Comparison of ENCODE assay signal across 19 cellular contexts in genomic region chr10:113857210-113857609, GRCh38. TPM values are rescaled to one million over a fixed set of nuclear protein-coding genes. Genes with fewer than 3 reads are reported as not detected.
DNase-seq lines count a peak whose midpoint lies in the region; ATAC-seq and TF ChIP-seq lines count a peak whose summit lies in the region.
"Had no signal": no experiment of that assay in that cellular context is flagged by ENCODE, and none has a peak within 500 bp of the region (broad histone marks: within the 10 kb centered on the region; RNA-seq: fewer than 3 reads in every experiment).

No MANE protein-coding gene starts in this region.

- no peak for ATAC-seq in PC-3
- no peak for ATAC-seq in HG02571 (IDR thresholded peaks at IDR 0.05; ENCODE audit: unreplicated experiment)

- no peak for DNase-seq in left ventricle myocardium inferior
- DNase-seq in cardiac septum (ENCODE audit: low spot score) = no peak
- no peak for DNase-seq in PC-3
- no peak for DNase-seq in hepatocyte (ENCODE audit: low spot score)
- no peak for DNase-seq in type B pancreatic cell (ENCODE audit: extremely low spot score, unreplicated experiment)
- no peak for DNase-seq in SKM-1 (lab: John Stamatoyannopoulos, UW; ENCODE audit: unreplicated experiment)
- no peak for DNase-seq in iPS-NIHi11 (ENCODE audit: low spot score)
- DNase-seq: activated CD4-positive, alpha-beta memory T cell treated with anti-CD3 and anti-CD28 coated beads for 36 hours; cerebellar nuclear complex; islet precursor cell; midbrain; NCI-H1105; NK-92 treated with Interleukin-12 subunit alpha and Interleukin-12 subunit beta, amount 100 ng/mL, for 24 hours; occipital lobe; SHP77 treated with DMSO at 0.1 percent for 48 hours; spleen; stimulated activated naive CD4-positive, alpha-beta T cell treated with Interleukin-2 at 50 U/mL for 16 hours had no signal

- peaks cover 25% of the 10 kb centered on the region for H3K36me3 Mint-ChIP-seq in type B pancreatic cell

- H4K20me1 ChIP-seq in PC-3 (ENCODE audit: low read length) (0 out of 2 replicates have a peak, but pooled peaks cover 4% of the 10 kb centered on the region), hepatocyte (ENCODE audit: insufficient read depth, poor library complexity, severe bottlenecking) (no peaks in the 10 kb centered on the region)

- peak overlapping the region; percentile 57 for H3K4me3 Mint-ChIP-seq in type B pancreatic cell
- H3K4me3 Mint-ChIP-seq: activated CD4-positive, alpha-beta memory T cell treated with anti-CD3 and anti-CD28 coated beads for 36 hours had no signal

- H3K9me2 ChIP-seq in PC-3 (replicated peaks; ENCODE audit: low read length) (no peaks in the 10 kb centered on the region), hepatocyte (replicated peaks; ENCODE audit: insufficient read depth) (no peaks in the 10 kb centered on the region)

- H3K27ac Mint-ChIP-seq in type B pancreatic cell = no peak overlapping the region
- H3K27ac Mint-ChIP-seq: activated CD4-positive, alpha-beta memory T cell treated with anti-CD3 and anti-CD28 coated beads for 36 hours; activated T-helper 1 cell treated with anti-CD3 and anti-CD28 coated beads, Interleukin-12 subunit alpha, Interleukin-12 subunit beta, Interleukin-2, Interleukin-4 antibody, amounts not matched to agents 30 ng/mL and 10 ng/mL and 1 ng/mL, durations not matched to agents 14 hours and 24 hours and 36 hours had no signal

- H3K27ac ChIP-seq in left ventricle myocardium inferior (replicated peaks) = peak overlapping the region; percentile 97
- no peak overlapping the region for H3K27ac ChIP-seq in PC-3 (ENCODE audit: low read length)
- no peak overlapping the region for H3K27ac ChIP-seq in hepatocyte

- H3K36me3 ChIP-seq in left ventricle myocardium inferior (peaks cover 35% of the 10 kb centered on the region), PC-3 (ENCODE audit: low read depth, low read length) (peaks cover 18% of the 10 kb centered on the region; the same call in 1 of the 2 replicates), hepatocyte (replicated peaks; ENCODE audit: insufficient read depth, low read depth) (no peaks in the 10 kb centered on the region)

- peaks cover 57% of the 10 kb centered on the region for H3K79me2 ChIP-seq in PC-3 (ENCODE audit: low read length)
- peaks cover 52% of the 10 kb centered on the region for H3K79me2 ChIP-seq in hepatocyte

- H3K4me1 Mint-ChIP-seq in type B pancreatic cell (ENCODE audit: unreplicated experiment) = peaks cover 33% of the 10 kb centered on the region

- H2AFZ ChIP-seq in PC-3 (ENCODE audit: low read length) (no peak overlapping the region), hepatocyte (no peak overlapping the region)

- H3K27me3 ChIP-seq in left ventricle myocardium inferior (ENCODE audit: low read depth) = no peaks in the 10 kb centered on the region
- no peaks in the 10 kb centered on the region for H3K27me3 ChIP-seq in PC-3 (ENCODE audit: low read length)
- H3K27me3 ChIP-seq in hepatocyte = no peaks in the 10 kb centered on the region
- H3K27me3 ChIP-seq: spleen had no signal

- peaks cover 9% of the 10 kb centered on the region for H3K9me3 Mint-ChIP-seq in type B pancreatic cell

- CTCF ChIA-PET in PC-3 (lab: Charles Lee) = no interaction called here

- intact Hi-C loops in left ventricle myocardium inferior (cut with micrococcal nuclease) (no loop called here), cardiac septum (cut with DNase I) (loop anchor here (5.0 kb wide), 1 partner anchor 205 kb away; no protein-coding TSS in a partner anchor), PC-3 (cut with micrococcal nuclease) (loop anchor here (5.0 kb wide), 1 partner anchor 245 kb away; no protein-coding TSS in a partner anchor)

- H3K4me2 ChIP-seq in PC-3 (ENCODE audit: low read length) = peak overlapping the region; percentile 97
- peak overlapping the region; percentile 86 for H3K4me2 ChIP-seq in hepatocyte

- peaks cover 79% of the 10 kb centered on the region for H3K4me1 ChIP-seq in left ventricle myocardium inferior
- H3K4me1 ChIP-seq in PC-3 (ENCODE audit: insufficient read depth, low read length) = peaks cover 34% of the 10 kb centered on the region
- H3K4me1 ChIP-seq in hepatocyte (ENCODE audit: insufficient read depth) = peaks cover 17% of the 10 kb centered on the region

- H3K9me3 ChIP-seq in left ventricle myocardium inferior (replicated peaks) (peaks cover 7% of the 10 kb centered on the region), PC-3 (ENCODE audit: low read length) (no peaks in the 10 kb centered on the region), hepatocyte (ENCODE audit: low read depth) (no peaks in the 10 kb centered on the region)

- H3K27me3 Mint-ChIP-seq in type B pancreatic cell = no peaks in the 10 kb centered on the region
- H3K27me3 Mint-ChIP-seq: activated CD4-positive, alpha-beta memory T cell treated with anti-CD3 and anti-CD28 coated beads for 36 hours had no signal

- H3K4me3 ChIP-seq in left ventricle myocardium inferior (peak overlapping the region; percentile 93), PC-3 (ENCODE audit: low read length) (peak overlapping the region; percentile 93), hepatocyte (peak overlapping the region; percentile 80)

- no TSS peak for BruUV-seq in PC-3 (replicated peaks; lab: Mats Ljungman, UMichigan)

- H3K9ac ChIP-seq in PC-3 (ENCODE audit: low read length) = no peak overlapping the region

- H3F3A ChIP-seq in PC-3 (ENCODE audit: low read length, unreplicated experiment) = no peaks in the 10 kb centered on the region

- POLR2A ChIA-PET in PC-3 (lab: Charles Lee; ENCODE audit: unreplicated experiment) = no interaction called here

- no peak for TF ChIP-seq CTCF in left ventricle myocardium inferior (IDR thresholded peaks at IDR 0.05; ENCODE audit: borderline replicate concordance)
- TF ChIP-seq CTCF in PC-3 (conservative IDR thresholded peaks at IDR 0.05; ENCODE audit: low read depth, low read length) = no peak
- TF ChIP-seq CTCF in hepatocyte (IDR thresholded peaks at IDR 0.05; ENCODE audit: poor library complexity) = no peak
- TF ChIP-seq CTCF in type B pancreatic cell (conservative IDR thresholded peaks at IDR 0.05) = no peak

RNA-seq across cellular contexts. Expression of gene NHLRC2, which starts 2.7 kb away (rescaled TPM):
- 50.1 TPM for total RNA-seq in left ventricle myocardium inferior
- 58.4 TPM for total RNA-seq in cardiac septum
- 17.5 and 24.1 TPM in 2 replicates for total RNA-seq in PC-3 (2014; rRNA removed)
- total RNA-seq in hepatocyte = 22.1 and 22.8 TPM in 2 replicates
- polyA plus RNA-seq in hepatocyte = 7.8 and 14.8 TPM in 2 replicates
- total RNA-seq in type B pancreatic cell (ENCODE audit: low replicate concordance) = 25.4 and 42.2 TPM in 2 replicates

RNA-seq across cellular contexts. Expression of gene DCLRE1A, which starts 3.3 kb away (rescaled TPM):
- total RNA-seq in left ventricle myocardium inferior (5.1 TPM), cardiac septum (5.4 TPM), PC-3 (2014; rRNA removed) (3.3 and 5.0 TPM in 2 replicates), hepatocyte (7.5 and 7.7 TPM in 2 replicates), type B pancreatic cell (ENCODE audit: low replicate concordance) (7.3 and 9.2 TPM in 2 replicates)
- 3.0 and 4.2 TPM in 2 replicates for polyA plus RNA-seq in hepatocyte
